5 cellular contexts compared by ENCODE assay signal in the genomic region with DNA sequence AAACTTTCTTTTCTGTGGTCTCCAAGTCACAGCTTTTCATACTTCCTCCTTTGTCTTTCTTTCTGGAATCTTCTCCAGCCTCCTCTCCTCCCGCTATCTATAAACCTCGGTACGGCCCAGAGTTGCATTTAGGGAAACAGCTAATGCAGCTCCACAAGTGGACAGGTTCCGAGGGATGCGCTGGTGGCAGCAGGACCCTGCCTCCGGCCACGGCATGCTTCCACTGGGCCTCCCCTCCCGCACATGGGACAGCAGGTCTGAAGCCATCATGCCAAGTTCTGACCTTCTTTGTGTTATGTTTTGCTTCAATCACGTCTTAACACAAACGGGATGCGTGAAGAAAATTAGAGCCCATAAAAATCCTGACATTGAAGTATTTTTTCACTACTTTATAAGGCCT.
"Had no signal": no experiment of that assay in that cellular context is flagged by ENCODE, and none has a peak within 500 bp of the region (broad histone marks: within the 10 kb centered on the region; RNA-seq: fewer than 3 reads in every experiment).

No MANE protein-coding gene starts in this region.

- DNase-seq: IMR-90 had no signal

- ATAC-seq: HepG2, K562 had no signal

- H3K9me3 Mint-ChIP-seq: IgD-negative memory B cell had no signal

- H3K36me3 Mint-ChIP-seq: IgD-negative memory B cell had no signal

- H3K4me3 ChIP-seq: K562 had no signal

- H3K27me3 Mint-ChIP-seq: IgD-negative memory B cell had no signal

- H3K4me3 Mint-ChIP-seq: IgD-negative memory B cell had no signal

- H3K27ac ChIP-seq: HL-60 had no signal

- H3K27ac Mint-ChIP-seq: IgD-negative memory B cell had no signal
